8 cellular contexts compared by ENCODE assay signal in the genomic region with DNA sequence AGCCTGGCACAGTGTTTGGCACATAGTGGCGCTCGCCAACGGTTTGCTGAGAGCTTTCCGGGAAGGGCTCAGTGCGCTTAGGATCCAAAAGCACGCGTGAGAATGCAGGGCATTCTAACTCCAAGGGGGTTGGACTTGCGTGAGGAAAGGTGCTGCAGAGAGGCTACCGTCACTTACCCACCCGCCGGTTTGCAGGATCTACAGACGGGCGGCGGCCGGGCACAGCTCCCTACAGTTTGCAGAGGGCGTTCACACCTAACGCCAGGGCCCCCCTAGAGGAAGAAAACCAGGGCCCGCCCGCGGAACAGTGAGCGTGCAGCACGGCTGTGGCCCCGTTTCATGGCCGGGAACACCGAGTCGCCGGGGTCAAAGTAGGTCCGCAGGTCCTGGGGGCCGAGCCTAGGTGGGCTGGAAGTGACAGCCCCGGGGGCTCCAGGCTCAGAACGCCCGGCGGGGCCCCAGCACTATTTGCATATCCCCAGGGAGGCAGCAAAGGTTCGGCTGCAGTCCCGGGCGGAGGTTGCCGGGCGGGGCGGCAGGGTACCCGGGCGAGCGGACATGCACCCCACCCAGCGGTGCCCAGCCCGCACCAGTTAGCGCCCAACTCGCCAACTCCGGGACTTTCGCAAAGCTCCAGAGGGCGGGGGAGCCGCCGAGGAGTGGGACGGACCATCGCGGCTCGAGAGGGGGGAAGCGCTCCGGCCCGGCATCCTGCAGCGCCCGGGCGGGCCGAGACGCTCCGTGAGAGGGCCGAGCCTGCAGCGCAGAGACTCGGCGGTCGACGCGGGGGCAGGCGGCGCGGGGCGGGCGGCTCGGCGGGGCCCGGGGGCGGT. TPM values are rescaled to one million over a fixed set of nuclear protein-coding genes. Genes with fewer than 3 reads are reported as not detected.
DNase-seq lines count a peak whose midpoint lies in the region; ATAC-seq and TF ChIP-seq lines count a peak whose summit lies in the region.

No MANE protein-coding gene starts in this region.

- no peaks in the 10 kb centered on the region for H3K9me3 Mint-ChIP-seq in central memory CD8-positive, alpha-beta T cell

- H3K27ac Mint-ChIP-seq in central memory CD8-positive, alpha-beta T cell (ENCODE audit: low read depth): peak overlapping the region; percentile 82

- peak; percentile 82 for ATAC-seq in GM18498 (IDR thresholded peaks at IDR 0.05; ENCODE audit: unreplicated experiment)
- ATAC-seq in HG02870 (IDR thresholded peaks at IDR 0.05; ENCODE audit: unreplicated experiment): peak; percentile 73
- ATAC-seq in central memory CD8-positive, alpha-beta T cell (replicated peaks; ENCODE audit: extremely low read depth, poor library complexity, severe bottlenecking): peak; percentile 82

- peaks cover 39% of the 10 kb centered on the region for H3K4me1 Mint-ChIP-seq in central memory CD8-positive, alpha-beta T cell

- no peaks in the 10 kb centered on the region for H3K27me3 ChIP-seq in kidney epithelial cell (ENCODE audit: control insufficient read depth, insufficient read depth, low read length)

- H3K36me3 Mint-ChIP-seq in central memory CD8-positive, alpha-beta T cell (ENCODE audit: insufficient read depth): peaks cover 14% of the 10 kb centered on the region

- peak; percentile 96 for DNase-seq in 8988T
- peak; percentile 19 for DNase-seq in NCI-H2029 treated with DMSO at 0.1 percent for 48 hours (lab: John Stamatoyannopoulos, UW)
- peak; percentile 48 to 72 (median 60) for DNase-seq in activated CD4-positive, CD25-positive, alpha-beta regulatory T cell (lab: John Stamatoyannopoulos, UW)
- DNase-seq in central memory CD8-positive, alpha-beta T cell (ENCODE audit: low spot score in 2 of 2): peak; percentile 72 to 81
- DNase-seq in kidney epithelial cell (ENCODE audit: low read depth): no peak
- peak; percentile 67 to 68 for DNase-seq in stimulated activated CD4-positive, alpha-beta T cell treated with anti-CD3 and anti-CD28 coated beads, Interleukin-15, amount 100 ng/mL, for 1 hour (ENCODE audit: low read depth in 1 of 2, low spot score in 1 of 2)

- peak overlapping the region; percentile 81 for H3K4me3 ChIP-seq in kidney epithelial cell (ENCODE audit: low read depth, low read length)

- H3K27me3 Mint-ChIP-seq in central memory CD8-positive, alpha-beta T cell: no peaks in the 10 kb centered on the region

- no peaks in the 10 kb centered on the region for H3K36me3 ChIP-seq in kidney epithelial cell (ENCODE audit: control insufficient read depth, insufficient read depth, low read length)

- H3K4me3 Mint-ChIP-seq in central memory CD8-positive, alpha-beta T cell: peak overlapping the region; percentile 86

- peak; percentile 51 for TF ChIP-seq CTCF in kidney epithelial cell (IDR thresholded peaks at IDR 0.05; ENCODE audit: insufficient read depth, low read length, poor library complexity, severe bottlenecking)

RNA-seq across cellular contexts. Expression of a gene that starts 0.5 kb away (rescaled TPM):
- 27.6 and 28.8 TPM in 2 replicates for total RNA-seq in kidney epithelial cell
